21 cellular contexts compared by ENCODE assay signal in genomic region chr12:58781609-58782008, GRCh38.
DNase-seq lines count a peak whose midpoint lies in the region; ATAC-seq, FAIRE-seq and TF ChIP-seq lines count a peak whose summit lies in the region.
"Had no signal": no experiment of that assay in that cellular context is flagged by ENCODE, and none has a peak within 500 bp of the region (broad histone marks: within the 10 kb centered on the region; RNA-seq: fewer than 3 reads in every experiment).

No MANE protein-coding gene starts in this region.

- H4K20me1 ChIP-seq in HepG2 (ENCODE audit: insufficient read depth, low read length), result no peaks in the 10 kb centered on the region
- H4K20me1 ChIP-seq: BLaER1 had no signal

- DNase-seq in Right ventricle myocardium inferior (ENCODE audit: missing footprints), result peak; percentile 34
- no peak for DNase-seq in right atrium auricular region (ENCODE audit: low spot score)
- no peak for DNase-seq in HepG2 (ENCODE audit: low spot score)
- DNase-seq in left lobe of liver (ENCODE audit: low spot score), result no peak
- DNase-seq: Caco-2; CD4-positive, CD25-positive, alpha-beta regulatory T cell; CD8-positive, alpha-beta T cell; DMS153; DND-41; H9 had no signal

- FAIRE-seq in HepG2 (lab: Jason Lieb, UNC), result no peak
- FAIRE-seq: A204.1, GM12892, GM19239 had no signal

- no peaks in the 10 kb centered on the region for H3K36me3 ChIP-seq in right atrium auricular region
- H3K36me3 ChIP-seq in liver (ENCODE audit: control insufficient read depth in 4 of 4, insufficient read depth in 3 of 4, low read depth in 1 of 4, low read length in 3 of 4), result peaks cover 0 to 1% (median 0%) of the 10 kb centered on the region in 4 donors
- H3K36me3 ChIP-seq in HepG2 (replicated peaks in 1 of 2; ENCODE audit: control insufficient read depth in 1 of 2, insufficient read depth in 2 of 2, low read length in 2 of 2), result no peaks in the 10 kb centered on the region
- H3K36me3 ChIP-seq: BLaER1 had no signal

- WGBS in liver, result 88% methylated on average over 5 of the region's 5 CpGs
- 40% methylated on average over 5 of the region's 5 CpGs for WGBS in HepG2 (ENCODE audit: low lambda C conversion rate)

- no peak overlapping the region for H3K4me2 ChIP-seq in HepG2 (ENCODE audit: low read depth, low read length)
- H3K4me2 ChIP-seq: BLaER1, GM23338 had no signal

- no peak overlapping the region for H2AFZ ChIP-seq in HepG2 (ENCODE audit: low read length)
- H2AFZ ChIP-seq: GM23338 had no signal

- TF ChIP-seq CTCF in right atrium auricular region (IDR thresholded peaks at IDR 0.05), result no peak
- TF ChIP-seq CTCF in liver (IDR thresholded peaks at IDR 0.05; ENCODE audit: low read depth, low read length, missing input control), result no peak
- no peak for TF ChIP-seq CTCF in HepG2 (CRISPR knock-in tag; IDR thresholded peaks at IDR 0.05)

- H3K9me3 ChIP-seq in right atrium auricular region (no peaks in the 10 kb centered on the region), liver (ENCODE audit: control insufficient read depth in 4 of 4, low read length in 3 of 4) (no peaks in the 10 kb centered on the region), HepG2 (ENCODE audit: low read length) (no peaks in the 10 kb centered on the region)
- H3K9me3 ChIP-seq: BLaER1, Caco-2 had no signal

- H3K9ac ChIP-seq in liver (ENCODE audit: low read depth in 1 of 2, low read length in 2 of 2), result no peak overlapping the region
- no peak overlapping the region for H3K9ac ChIP-seq in HepG2 (ENCODE audit: insufficient read depth, low read depth, low read length)
- H3K9ac ChIP-seq: BLaER1 had no signal

- POLR2A ChIA-PET in HepG2 (lab: Yijun Ruan, JAX), result no interaction called here

- no peak overlapping the region for H3K4me3 ChIP-seq in right atrium auricular region
- peak overlapping the region in 1 of 3 donors; percentile 7 for H3K4me3 ChIP-seq in liver (ENCODE audit: low read depth in 1 of 3, low read length in 3 of 3)
- no peak overlapping the region for H3K4me3 ChIP-seq in HepG2 (replicated peaks in 1 of 3; ENCODE audit: insufficient read depth in 1 of 3, low read depth in 2 of 3, low read length in 3 of 3)
- H3K4me3 ChIP-seq: BLaER1, GM23338 had no signal

- TF ChIP-seq RAD21 in liver (IDR thresholded peaks at IDR 0.05) (no peak), HepG2 (CRISPR knock-in tag; IDR thresholded peaks at IDR 0.05) (no peak)

- no peak for TF ChIP-seq EP300 in HepG2 (IDR thresholded peaks at IDR 0.05; ENCODE audit: low read depth in 2 of 2, low read length in 2 of 2)
- no peak for TF ChIP-seq EP300 in HepG2 (CRISPR knock-in tag; IDR thresholded peaks at IDR 0.05; ENCODE audit: borderline replicate concordance)

- no peaks in the 10 kb centered on the region for H3K27me3 ChIP-seq in right atrium auricular region
- H3K27me3 ChIP-seq in liver (ENCODE audit: control insufficient read depth in 4 of 4, insufficient read depth in 4 of 4, low read length in 3 of 4), result no peaks in the 10 kb centered on the region
- H3K27me3 ChIP-seq in HepG2 (ENCODE audit: control insufficient read depth in 1 of 2, insufficient read depth in 2 of 2, low read length in 2 of 2), result no peaks in the 10 kb centered on the region
- H3K27me3 ChIP-seq: BLaER1 had no signal

- TF ChIP-seq POLR2A in HepG2 (IDR thresholded peaks at IDR 0.05; ENCODE audit: insufficient read depth in 1 of 2, low read depth in 2 of 2, low read length in 2 of 2), result no peak

- no peaks in the 10 kb centered on the region for H3K79me2 ChIP-seq in HepG2 (ENCODE audit: insufficient read depth, low read length)

- no TSS peak for BruUV-seq in HepG2 (replicated peaks; lab: Mats Ljungman, UMichigan)

- in situ Hi-C loops in HepG2 (cut with HindIII; ENCODE audit: extremely low pct_ligation_motif_present, low pct_unique_long_range_greater_than_20kb), result no loop called here

- ATAC-seq in Right ventricle myocardium inferior, result peak; percentile 78
- no peak for ATAC-seq in HepG2
- peak; percentile 46 for ATAC-seq in left lobe of liver
- no peak for ATAC-seq in GM21367 (IDR thresholded peaks at IDR 0.05; ENCODE audit: unreplicated experiment)
- no peak for ATAC-seq in GM19035 (IDR thresholded peaks at IDR 0.05; ENCODE audit: unreplicated experiment)
- ATAC-seq: CD8-positive, alpha-beta T cell; GM23338; HCT116 had no signal

- intact Hi-C loops in Right ventricle myocardium inferior (cut with DNase I) (no loop called here), HepG2 (cut with micrococcal nuclease; ENCODE audit: unreplicated experiment) (no loop called here)

- CTCF ChIA-PET in HepG2 (lab: Yijun Ruan, JAX; ENCODE audit: low intra/inter-chr PET ratio, low total read pairs), result no interaction called here

- H3K4me1 ChIP-seq in right atrium auricular region (no peaks in the 10 kb centered on the region), liver (ENCODE audit: control insufficient read depth in 4 of 4, insufficient read depth in 4 of 4, low read length in 3 of 4) (no peaks in the 10 kb centered on the region), HepG2 (ENCODE audit: insufficient read depth, low read length) (no peaks in the 10 kb centered on the region)
- H3K4me1 ChIP-seq: BLaER1, Caco-2 had no signal

- H3K27ac ChIP-seq in right atrium auricular region (no peak overlapping the region), liver (ENCODE audit: low read depth in 1 of 2, low read length in 2 of 2) (no peak overlapping the region), HepG2 (ENCODE audit: extremely low read length, insufficient read depth, low read length) (no peak overlapping the region)
- H3K27ac ChIP-seq: 22Rv1, BLaER1, C4-2B had no signal

TF ChIP-seq in liver, 16 proteins besides CTCF, POLR2A, EP300 and RAD21:
- TF ChIP-seq FOXA2 (IDR thresholded peaks at IDR 0.05), result no peak
- TF ChIP-seq NR2F2 (IDR thresholded peaks at IDR 0.05), result peak; percentile 23

TF ChIP-seq in HepG2, 621 proteins besides CTCF, POLR2A, EP300 and RAD21:
- TF ChIP-seq NBN (conservative IDR thresholded peaks at IDR 0.05) (no peak), SNAPC5 (CRISPR knock-in tag; IDR thresholded peaks at IDR 0.05; ENCODE audit: borderline replicate concordance) (no peak)

Comparison
In these comparisons a context has a peak if more than half of its experiments do, and no peak if none do; other contexts are left out.
1. ATAC-seq: peak in Right ventricle myocardium inferior (single experiment) and left lobe of liver (single experiment); none in HepG2 (single experiment), GM21367 (single experiment) and GM19035 (single experiment).